In the genomic region with DNA sequence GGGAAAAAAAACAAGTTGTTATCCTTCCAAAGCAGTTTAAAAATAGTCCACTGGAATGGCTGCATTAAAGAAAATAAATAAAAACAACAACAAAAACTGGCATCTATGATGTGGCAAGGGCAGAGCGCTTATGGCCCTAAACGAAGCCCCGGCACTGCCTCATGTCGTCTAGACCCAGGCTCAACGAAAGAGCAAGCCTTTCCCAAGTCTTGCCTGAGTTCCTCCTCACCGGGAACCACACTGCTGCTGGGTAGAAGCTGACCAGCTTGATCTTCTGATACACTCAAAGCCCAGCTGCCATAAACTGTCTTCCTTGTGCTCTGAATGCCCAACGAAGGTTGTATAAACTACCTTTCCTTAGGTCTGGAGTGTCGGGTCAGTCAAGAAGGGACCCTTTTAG, we compare ENCODE assay signal across 23 cellular contexts. TPM values are rescaled to one million over a fixed set of nuclear protein-coding genes. Genes with fewer than 3 reads are reported as not detected.
A peak's percentile ranks its signal among the peaks of the same experiment; 100 is the strongest.
DNase-seq lines count a peak whose midpoint lies in the region; ATAC-seq and TF ChIP-seq lines count a peak whose summit lies in the region.
"Had no signal": no experiment of that assay in that cellular context is flagged by ENCODE, and none has a peak within 500 bp of the region (broad histone marks: within the 10 kb centered on the region; RNA-seq: fewer than 3 reads in every experiment).

No MANE protein-coding gene starts in this region.

- peaks cover 2 to 46% of the 10 kb centered on the region in 2 donors for H3K4me1 ChIP-seq in ascending aorta
- H3K4me1 ChIP-seq in esophagus muscularis mucosa = peaks cover 11 to 30% (median 24%) of the 10 kb centered on the region in 4 donors
- H3K4me1 ChIP-seq in thoracic aorta (ENCODE audit: control insufficient read depth in 1 of 2, low read depth in 2 of 2) = peaks cover 28 to 75% of the 10 kb centered on the region in 2 donors

- ATAC-seq in thoracic aorta (ENCODE audit: insufficient number of reproducible peaks, low FRiP score, low read depth) (no peak), GM19351 (IDR thresholded peaks at IDR 0.05; ENCODE audit: unreplicated experiment) (no peak)

- H3K27me3 Mint-ChIP-seq in activated T-cell treated with anti-CD3 and anti-CD28 coated beads, Interleukin-2, amount 50 U/mL, for 24 hours = no peaks in the 10 kb centered on the region
- H3K27me3 Mint-ChIP-seq: CD4-positive, alpha-beta memory T cell had no signal

- no peak for TF ChIP-seq CTCF in ascending aorta (IDR thresholded peaks at IDR 0.05)
- no peak for TF ChIP-seq CTCF in esophagus muscularis mucosa (IDR thresholded peaks at IDR 0.05)
- TF ChIP-seq CTCF in thoracic aorta (IDR thresholded peaks at IDR 0.05) = no peak
- no peak for TF ChIP-seq CTCF in GM13977 (IDR thresholded peaks at IDR 0.05; ENCODE audit: extremely low read depth, insufficient read depth, missing control alignments)
- TF ChIP-seq CTCF in WERI-Rb-1 (IDR thresholded peaks at IDR 0.05; ENCODE audit: low read depth, low read length) = no peak

- in situ Hi-C loops in GM13977 (cut with MboI; ENCODE audit: low pct_unique_long_range_greater_than_20kb, low sequenced_read_pairs, unreplicated experiment) = no loop called here

- peaks cover 85% of the 10 kb centered on the region for H3K36me3 Mint-ChIP-seq in activated T-cell treated with anti-CD3 and anti-CD28 coated beads, Interleukin-2, amount 50 U/mL, for 24 hours (ENCODE audit: low read depth)

- intact Hi-C loops in ascending aorta (cut with DNase I) (loop anchor here (5.0 kb wide), 2 partner anchors 45 to 150 kb away; no protein-coding TSS in a partner anchor), esophagus muscularis mucosa (cut with DNase I) (no loop called here)

- H3K4me3 Mint-ChIP-seq in activated T-cell treated with anti-CD3 and anti-CD28 coated beads, Interleukin-2, amount 50 U/mL, for 24 hours = no peak overlapping the region
- H3K4me3 Mint-ChIP-seq: CD4-positive, alpha-beta memory T cell had no signal

- no peak for TF ChIP-seq EP300 in esophagus muscularis mucosa (IDR thresholded peaks at IDR 0.05)

- H3K9me3 ChIP-seq in ascending aorta = no peaks in the 10 kb centered on the region
- no peaks in the 10 kb centered on the region for H3K9me3 ChIP-seq in esophagus muscularis mucosa
- no peaks in the 10 kb centered on the region for H3K9me3 ChIP-seq in thoracic aorta
- no peaks in the 10 kb centered on the region for H3K9me3 ChIP-seq in WERI-Rb-1 (ENCODE audit: severe bottlenecking)
- H3K9me3 ChIP-seq: BLaER1 treated with 17β-estradiol and CSF1 and Interleukin-3, amounts not matched to agents 10 nM and 100 nM had no signal

- DNase-seq in activated T-cell treated with anti-CD3 and anti-CD28 coated beads, Interleukin-2, amount 50 U/mL, for 24 hours = no peak
- DNase-seq in activated T-cell treated with anti-CD3 and anti-CD28 coated beads for 4 hours = no peak
- DNase-seq in ascending aorta (ENCODE audit: low spot score in 2 of 2) = no peak
- DNase-seq in esophagus muscularis mucosa (ENCODE audit: extremely low spot score) = peak; percentile 34
- no peak for DNase-seq in thoracic aorta (ENCODE audit: low spot score)
- no peak for DNase-seq in GM13977 (ENCODE audit: low spot score)
- DNase-seq in WERI-Rb-1 = no peak
- DNase-seq: 8988T; Calu3; CD4-positive, alpha-beta memory T cell; DMS153; GM23248; IMR-90; NCI-H1105 treated with DMSO at 0.1 percent for 48 hours; NCI-H2029 treated with DMSO at 0.1 percent for 48 hours; NCI-H226; NCI-H510A treated with DMSO at 0.1 percent for 48 hours; NCI-H748 treated with DMSO at 0.1 percent for 48 hours; SHP77 treated with DMSO at 0.1 percent for 48 hours had no signal

- no peaks in the 10 kb centered on the region for H3K4me1 Mint-ChIP-seq in activated T-cell treated with anti-CD3 and anti-CD28 coated beads, Interleukin-2, amount 50 U/mL, for 24 hours (ENCODE audit: low read depth)

- 91% methylated on average over 8 of the region's 8 CpGs for WGBS in esophagus muscularis mucosa

- H3K27ac ChIP-seq in ascending aorta = peak overlapping the region; percentile 56 to 82
- H3K27ac ChIP-seq in esophagus muscularis mucosa (replicated peaks in 1 of 4) = no peak overlapping the region
- peak overlapping the region; percentile 73 to 74 for H3K27ac ChIP-seq in thoracic aorta
- H3K27ac ChIP-seq in WERI-Rb-1 = no peak overlapping the region
- H3K27ac ChIP-seq: BLaER1 treated with 17β-estradiol and CSF1 and Interleukin-3, amounts not matched to agents 10 nM and 100 nM; RWPE1; SK-N-MC had no signal

- H3K36me3 ChIP-seq in ascending aorta (peaks cover 43 to 59% of the 10 kb centered on the region in 2 donors), esophagus muscularis mucosa (peaks cover 36 to 88% (median 81%) of the 10 kb centered on the region in 4 donors), thoracic aorta (peaks cover 35% of the 10 kb centered on the region), WERI-Rb-1 (peaks cover 70% of the 10 kb centered on the region)

- H3K27me3 ChIP-seq in ascending aorta = no peaks in the 10 kb centered on the region
- H3K27me3 ChIP-seq in esophagus muscularis mucosa = no peaks in the 10 kb centered on the region
- H3K27me3 ChIP-seq in thoracic aorta (replicated peaks; ENCODE audit: insufficient read depth) = no peaks in the 10 kb centered on the region
- H3K27me3 ChIP-seq in WERI-Rb-1 (ENCODE audit: insufficient read depth, low read depth, severe bottlenecking) = no peaks in the 10 kb centered on the region
- H3K27me3 ChIP-seq: BLaER1 treated with 17β-estradiol and CSF1 and Interleukin-3, amounts not matched to agents 10 nM and 100 nM had no signal

- no peaks in the 10 kb centered on the region for H3K9me3 Mint-ChIP-seq in activated T-cell treated with anti-CD3 and anti-CD28 coated beads, Interleukin-2, amount 50 U/mL, for 24 hours

- H3K4me3 ChIP-seq in ascending aorta (no peak overlapping the region), esophagus muscularis mucosa (no peak overlapping the region), thoracic aorta (no peak overlapping the region), WERI-Rb-1 (ENCODE audit: low read depth, low read length) (no peak overlapping the region)
- H3K4me3 ChIP-seq: BLaER1 treated with 17β-estradiol and CSF1 and Interleukin-3, amounts not matched to agents 10 nM and 100 nM; GM23248; SK-N-MC had no signal

- H3K27ac Mint-ChIP-seq in activated T-cell treated with anti-CD3 and anti-CD28 coated beads, Interleukin-2, amount 50 U/mL, for 24 hours = peak overlapping the region; percentile 30

- no peak for TF ChIP-seq POLR2A in esophagus muscularis mucosa (IDR thresholded peaks at IDR 0.05; ENCODE audit: low read depth)

RNA-seq across cellular contexts. Expression of a gene that starts 37.0 kb away (rescaled TPM):
- total RNA-seq in ascending aorta (103 TPM), esophagus muscularis mucosa (10 to 100 TPM; 48.2 to 80.8 (median 55.5) TPM), thoracic aorta (100 to 1,000 TPM; 110 to 113 TPM)

Comparison
In these comparisons a context has a peak if more than half of its experiments do, and no peak if none do; other contexts are left out.
1. H3K27ac ChIP-seq: peak in ascending aorta (2 of 2) and thoracic aorta (2 of 2); none in esophagus muscularis mucosa (0 of 4) and WERI-Rb-1 (single experiment).